In genomic region chr22:39622881-39623367, GRCh38 we compare ENCODE assay signal across 8 cellular contexts. TPM values are rescaled to one million over a fixed set of nuclear protein-coding genes. Genes with fewer than 3 reads are reported as not detected.
DNase-seq lines count a peak whose midpoint lies in the region; ATAC-seq and TF ChIP-seq lines count a peak whose summit lies in the region.

No MANE protein-coding gene starts in this region.

- H3K4me3 ChIP-seq in SK-N-SH (ENCODE audit: low read depth in 2 of 2, low read length in 1 of 2), result no peak overlapping the region
- H3K4me3 ChIP-seq in brain microvascular endothelial cell (ENCODE audit: low read depth, low read length), result no peak overlapping the region
- H3K4me3 ChIP-seq in lower lobe of right lung, result no peak overlapping the region

- intact Hi-C loops in lower lobe of right lung (cut with DNase I), result no loop called here

- H3K27ac ChIP-seq in SK-N-SH (ENCODE audit: low read depth in 2 of 2, low read length in 1 of 2) (no peak overlapping the region), VCaP (no peak overlapping the region), brain microvascular endothelial cell (no peak overlapping the region), lower lobe of right lung (no peak overlapping the region)

- H3K4me2 ChIP-seq in SK-N-SH, result no peak overlapping the region

- CTCF ChIA-PET in SK-N-SH (lab: Yijun Ruan, JAX), result interaction anchor here (0.8 kb wide), 1 partner anchor 421 kb away, joined by 3 read pairs; no protein-coding TSS in a partner anchor

- no peak overlapping the region for H3K9ac ChIP-seq in SK-N-SH

- TF ChIP-seq CTCF in SK-N-SH (IDR thresholded peaks at IDR 0.05) (peak; percentile 39), VCaP (conservative IDR thresholded peaks at IDR 0.05) (peak; percentile 68), brain microvascular endothelial cell (IDR thresholded peaks at IDR 0.05; ENCODE audit: low read depth, low read length, missing control alignments) (peak; percentile 78), lower lobe of right lung (IDR thresholded peaks at IDR 0.05) (peak; percentile 53)

- 74% methylated on average over 12 of the region's 17 CpGs for WGBS in SK-N-SH (ENCODE audit: low lambda C conversion rate)

- no peaks in the 10 kb centered on the region for H3K9me2 ChIP-seq in SK-N-SH

- in situ Hi-C loops in brain microvascular endothelial cell (cut with HindIII; ENCODE audit: low pct_ligation_motif_present, low sequenced_read_pairs), result no loop called here

- no peaks in the 10 kb centered on the region for H3F3A ChIP-seq in SK-N-SH (replicated peaks; ENCODE audit: insufficient read depth)

- ATAC-seq in SK-N-SH treated with all-trans-retinoic acid at 6 μM for 48 hours, result no peak
- peak; percentile 55 to 70 for ATAC-seq in lower lobe of right lung
- ATAC-seq in GM21515 (IDR thresholded peaks at IDR 0.05; ENCODE audit: unreplicated experiment), result no peak

- no peak overlapping the region for H2AFZ ChIP-seq in SK-N-SH (ENCODE audit: low read depth)

- POLR2A ChIA-PET in SK-N-SH (lab: Yijun Ruan, JAX), result no interaction called here

- no peaks in the 10 kb centered on the region for H3K27me3 ChIP-seq in SK-N-SH (ENCODE audit: insufficient read depth)
- peaks cover 16% of the 10 kb centered on the region for H3K27me3 ChIP-seq in brain microvascular endothelial cell (replicated peaks)
- H3K27me3 ChIP-seq in lower lobe of right lung (ENCODE audit: low read depth), result peaks cover 63% of the 10 kb centered on the region

- no peak for TF ChIP-seq EP300 in SK-N-SH (IDR thresholded peaks at IDR 0.05; ENCODE audit: borderline replicate concordance in 1 of 2, low read depth in 1 of 2, low read length in 1 of 2)

- H3K79me2 ChIP-seq in SK-N-SH (ENCODE audit: insufficient read depth), result no peaks in the 10 kb centered on the region

- TF ChIP-seq RAD21 in SK-N-SH (IDR thresholded peaks at IDR 0.05; ENCODE audit: low read length), result peak; percentile 38

- H3K9me3 ChIP-seq in SK-N-SH, result no peaks in the 10 kb centered on the region
- H3K9me3 ChIP-seq in lower lobe of right lung, result no peaks in the 10 kb centered on the region

- DNase-seq in SK-N-SH (peak; percentile 59), brain microvascular endothelial cell (peak; percentile 25), lower lobe of right lung (peak; percentile 69), NCI-H1048 (lab: John Stamatoyannopoulos, UW) (no peak)
- DNase-seq in stimulated activated CD8-positive, alpha-beta memory T cell treated with anti-CD3 and anti-CD28 coated beads, Interleukin-2, amount 100 ng/mL, for 48 hours (ENCODE audit: low read depth in 2 of 2), result peak; percentile 53 to 64

- H3K4me1 ChIP-seq in SK-N-SH (ENCODE audit: control insufficient read depth in 1 of 2, insufficient read depth in 2 of 2, low read depth in 1 of 2, low read length in 1 of 2) (no peaks in the 10 kb centered on the region; a peak in 1 of 4 replicates), lower lobe of right lung (no peaks in the 10 kb centered on the region)

- H3K36me3 ChIP-seq in SK-N-SH (replicated peaks in 1 of 2; ENCODE audit: control insufficient read depth in 1 of 2, insufficient read depth in 2 of 2, low read length in 1 of 2), result no peaks in the 10 kb centered on the region
- no peaks in the 10 kb centered on the region for H3K36me3 ChIP-seq in brain microvascular endothelial cell (replicated peaks)
- no peaks in the 10 kb centered on the region for H3K36me3 ChIP-seq in lower lobe of right lung

- H4K20me1 ChIP-seq in SK-N-SH (ENCODE audit: insufficient read depth), result no peaks in the 10 kb centered on the region

TF ChIP-seq in SK-N-SH, 30 proteins besides CTCF, POLR2A, EP300 and RAD21:
- no peak for TF ChIP-seq RCOR1 (IDR thresholded peaks at IDR 0.05; ENCODE audit: low read length)
- no peak for TF ChIP-seq IRF3 (IDR thresholded peaks at IDR 0.05; ENCODE audit: low read depth, low read length)
- peak; percentile 32 for TF ChIP-seq SMC3 (IDR thresholded peaks at IDR 0.05; ENCODE audit: low read depth, low read length)
- no peak for TF ChIP-seq NRF1 (IDR thresholded peaks at IDR 0.05; ENCODE audit: low read depth, low read length)

TF ChIP-seq in SK-N-SH treated with all-trans-retinoic acid at 6 μM for 48 hours, 23 proteins besides CTCF, POLR2A, EP300 and RAD21:
- TF ChIP-seq, protein P1, sequence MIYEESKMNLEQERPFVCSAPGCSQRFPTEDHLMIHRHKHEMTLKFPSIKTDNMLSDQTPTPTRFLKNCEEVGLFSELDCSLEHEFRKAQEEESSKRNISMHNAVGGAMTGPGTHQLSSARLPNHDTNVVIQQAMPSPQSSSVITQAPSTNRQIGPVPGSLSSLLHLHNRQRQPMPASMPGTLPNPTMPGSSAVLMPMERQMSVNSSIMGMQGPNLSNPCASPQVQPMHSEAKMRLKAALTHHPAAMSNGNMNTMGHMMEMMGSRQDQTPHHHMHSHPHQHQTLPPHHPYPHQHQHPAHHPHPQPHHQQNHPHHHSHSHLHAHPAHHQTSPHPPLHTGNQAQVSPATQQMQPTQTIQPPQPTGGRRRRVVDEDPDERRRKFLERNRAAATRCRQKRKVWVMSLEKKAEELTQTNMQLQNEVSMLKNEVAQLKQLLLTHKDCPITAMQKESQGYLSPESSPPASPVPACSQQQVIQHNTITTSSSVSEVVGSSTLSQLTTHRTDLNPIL (CRISPR knock-in tag; IDR thresholded peaks at IDR 0.05; ENCODE audit: low read depth), result no peak
- TF ChIP-seq SNAI2 (CRISPR knock-in tag; IDR thresholded peaks at IDR 0.05), result no peak
- TF ChIP-seq CSDC2 (CRISPR knock-in tag; IDR thresholded peaks at IDR 0.05), result no peak
- no peak for TF ChIP-seq GLIS3 (CRISPR knock-in tag; IDR thresholded peaks at IDR 0.05)
- TF ChIP-seq ZC3H10 (CRISPR knock-in tag; IDR thresholded peaks at IDR 0.05), result no peak
- TF ChIP-seq OSR1 (CRISPR knock-in tag; IDR thresholded peaks at IDR 0.05), result no peak
- no peak for TF ChIP-seq ZFP30 (CRISPR knock-in tag; IDR thresholded peaks at IDR 0.05)
- TF ChIP-seq ZNF565 (CRISPR knock-in tag; conservative IDR thresholded peaks at IDR 0.05; ENCODE audit: low read depth), result no peak
- TF ChIP-seq BACH2 (CRISPR knock-in tag; IDR thresholded peaks at IDR 0.05; ENCODE audit: borderline replicate concordance), result no peak
- TF ChIP-seq TOX (CRISPR knock-in tag; IDR thresholded peaks at IDR 0.05; ENCODE audit: borderline replicate concordance), result no peak

RNA-seq across cellular contexts. Expression of gene CACNA1I, which starts 52.4 kb away (rescaled TPM):
- polyA plus RNA-seq in SK-N-SH (2012; rRNA removed), result under 0.01 TPM in 1 of 2 replicates, not detected in the other
- under 0.01 TPM in 1 of 2 replicates, not detected in the other for polyA plus RNA-seq in SK-N-SH (2012; cell fraction: cytosol; rRNA removed)
- 0.01 and 0.02 TPM in 2 replicates for polyA plus RNA-seq in SK-N-SH (2012; cell fraction: nucleus; rRNA removed)
- 0.21 TPM for total RNA-seq in lower lobe of right lung

Comparison
In these comparisons a context has a peak if more than half of its experiments do, and no peak if none do; other contexts are left out.
1. ATAC-seq: peak in lower lobe of right lung (2 of 2); none in SK-N-SH treated with all-trans-retinoic acid at 6 μM for 48 hours (single experiment) and GM21515 (single experiment).
2. Peak in every context shown above with its lines, with median percentiles within 50 percentile points of each other: CTCF ChIP-seq.